8 cellular contexts compared by ENCODE assay signal in genomic region chr7:149856-150636, GRCh38. TPM values are rescaled to one million over a fixed set of nuclear protein-coding genes. Genes with fewer than 3 reads are reported as not detected.
DNase-seq lines count a peak whose midpoint lies in the region; ATAC-seq and TF ChIP-seq lines count a peak whose summit lies in the region.

No MANE protein-coding gene starts in this region.

- H3K9me3 ChIP-seq in RWPE2 (ENCODE audit: severe bottlenecking), result no peaks in the 10 kb centered on the region
- no peaks in the 10 kb centered on the region for H3K9me3 ChIP-seq in body of pancreas

- TF ChIP-seq POLR2A in body of pancreas (IDR thresholded peaks at IDR 0.05), result no peak

- intact Hi-C loops in body of pancreas (cut with DNase I), result no loop called here

- DNase-seq in COLO668 (lab: John Stamatoyannopoulos, UW; ENCODE audit: unreplicated experiment) (peak; percentile 45), RWPE2 (ENCODE audit: low spot score) (peak; percentile 47), body of pancreas (peak; percentile 35 to 62 (median 50)), left lobe of liver (ENCODE audit: low spot score) (peak; percentile 89), EL (no peak)
- peak; percentile 36 for DNase-seq in stimulated activated CD4-positive, alpha-beta T cell treated with anti-CD3 and anti-CD28 coated beads, Interleukin-4, amount 100 ng/mL, for 24 hours

- H3K27ac ChIP-seq in RWPE2 (ENCODE audit: poor library complexity, severe bottlenecking) (peak overlapping the region; percentile 66), body of pancreas (peak overlapping the region; percentile 86 to 99 (median 93))

- H3K36me3 ChIP-seq in RWPE2 (ENCODE audit: low read depth), result peaks cover 10% of the 10 kb centered on the region
- H3K36me3 ChIP-seq in body of pancreas (replicated peaks in 1 of 2; ENCODE audit: insufficient read depth in 1 of 2, low read depth in 2 of 2), result no peaks in the 10 kb centered on the region

- TF ChIP-seq CTCF in RWPE2 (IDR thresholded peaks at IDR 0.05; ENCODE audit: poor library complexity, severe bottlenecking), result no peak
- no peak for TF ChIP-seq CTCF in body of pancreas (IDR thresholded peaks at IDR 0.05)

- WGBS in body of pancreas, 2 donors, result 42 to 46% methylated on average over 31 to 37 of the region's 37 CpGs

- no peaks in the 10 kb centered on the region for H3K27me3 ChIP-seq in RWPE2 (ENCODE audit: insufficient read depth, poor library complexity, severe bottlenecking)
- H3K27me3 ChIP-seq in body of pancreas, result no peaks in the 10 kb centered on the region

- H3K4me3 ChIP-seq in RWPE2 (ENCODE audit: severe bottlenecking) (peak overlapping the region; percentile 47), body of pancreas (no peak overlapping the region)

- peak; percentile 10 for ATAC-seq in HG02623 (IDR thresholded peaks at IDR 0.05; ENCODE audit: unreplicated experiment)
- peak; percentile 13; the same call in 2 of the 3 replicates for ATAC-seq in RWPE2 (ENCODE audit: low read depth)
- ATAC-seq in body of pancreas, result peak; percentile 4
- ATAC-seq in left lobe of liver, result peak; percentile 73
- ATAC-seq in HG03025 (IDR thresholded peaks at IDR 0.05; ENCODE audit: low FRiP score, unreplicated experiment), result no peak

- H3K4me1 ChIP-seq in RWPE2 (ENCODE audit: insufficient read depth, poor library complexity, severe bottlenecking) (peaks cover 9% of the 10 kb centered on the region), body of pancreas (peaks cover 32% of the 10 kb centered on the region)

RNA-seq across cellular contexts. Expression of gene FAM20C, which starts 42.3 kb away (rescaled TPM):
- 10 to 100 TPM; 12.7 to 26.0 TPM for total RNA-seq in body of pancreas
- total RNA-seq in left lobe of liver, result 72.2 TPM
